In genomic region chr7:43583424-43584199, GRCh38 we compare ENCODE assay signal across 8 cellular contexts. TPM values are rescaled to one million over a fixed set of nuclear protein-coding genes. Genes with fewer than 3 reads are reported as not detected.
DNase-seq lines count a peak whose midpoint lies in the region; ATAC-seq, FAIRE-seq and TF ChIP-seq lines count a peak whose summit lies in the region.

No MANE protein-coding gene starts in this region.

- H3K9me2 ChIP-seq in GM23338 (ENCODE audit: insufficient read depth), result no peaks in the 10 kb centered on the region

- TF ChIP-seq EP300 in K562 (IDR thresholded peaks at IDR 0.05; ENCODE audit: low read length), result peak; percentile 51

- peaks cover 30% of the 10 kb centered on the region for H3K4me1 Mint-ChIP-seq in GM23338

- ATAC-seq in GM23338, result peak; percentile 19
- ATAC-seq in K562, result peak; percentile 62

- H3K4me2 ChIP-seq in GM23338 (peak overlapping the region; percentile 88), K562 (ENCODE audit: insufficient read depth, low read length) (peak overlapping the region; percentile 95)

- H3F3A ChIP-seq in GM23338 (replicated peaks; ENCODE audit: low read depth), result no peaks in the 10 kb centered on the region

- no peaks in the 10 kb centered on the region for H3K9me1 ChIP-seq in K562 (ENCODE audit: control insufficient read depth, insufficient read depth, low read length)

- H3K9me3 Mint-ChIP-seq in GM23338, result 0 out of 3 replicates have a peak, but pooled peaks cover 3% of the 10 kb centered on the region

- peak overlapping the region; percentile 82 to 97 for H3K9ac ChIP-seq in K562 (ENCODE audit: insufficient read depth in 1 of 2, low read depth in 2 of 2, low read length in 2 of 2)
- peak overlapping the region; percentile 72; the same call in 1 of the 2 replicates for H3K9ac ChIP-seq in iPS-20b (ENCODE audit: low read depth, low read length)

- under 1% methylated on average over 64 of the region's 66 CpGs for WGBS in K562 (ENCODE audit: insufficient coverage, low coverage, missing lambda C conversion rate)
- 0 to 1% (median 1%) methylated on average over 62 to 66 of the region's 66 CpGs for WGBS in small intestine, 3 donors

- no peak; a peak in 1 of 4 replicates for TF ChIP-seq CTCF in GM23338 (conservative IDR thresholded peaks at IDR 0.05; ENCODE audit: low read depth in 2 of 2)
- TF ChIP-seq CTCF in K562 (IDR thresholded peaks at IDR 0.05 in 2 of 3, conservative IDR thresholded peaks at IDR 0.05 in 1 of 3; ENCODE audit: insufficient read depth in 2 of 3, low read depth in 1 of 3, low read length in 3 of 3), result peak in 2 of 3 experiments; percentile 33 to 36; a peak in 3 of 6 replicates

- H3K4me3 Mint-ChIP-seq in GM23338, result peak overlapping the region; percentile 91

- peaks cover 3% of the 10 kb centered on the region; the same call in 1 of the 2 replicates for H4K20me1 ChIP-seq in GM23338 (replicated peaks; ENCODE audit: insufficient read depth)
- H4K20me1 ChIP-seq in K562 (replicated peaks; ENCODE audit: control insufficient read depth, insufficient read depth, low read length), result 0 out of 2 replicates have a peak, but pooled peaks cover 4% of the 10 kb centered on the region

- no peak for TF ChIP-seq POLR2A in K562 (conservative IDR thresholded peaks at IDR 0.05)

- FAIRE-seq in K562 (lab: Jason Lieb, UNC), result peak; percentile 78
- FAIRE-seq in small intestine (lab: Jason Lieb, UNC), result no peak

- H3K4me3 ChIP-seq in GM23338 (peak overlapping the region; percentile 72), K562 (peak overlapping the region; percentile 89), iPS-20b (ENCODE audit: low read length) (peak overlapping the region; percentile 87), small intestine (ENCODE audit: low read depth in 1 of 2, low read length in 2 of 2) (peak overlapping the region; percentile 93 to 97)

- no peaks in the 10 kb centered on the region; the same call in 1 of the 2 replicates for H3K9me3 ChIP-seq in K562 (replicated peaks; ENCODE audit: control insufficient read depth, insufficient read depth, low read depth, low read length)
- no peaks in the 10 kb centered on the region for H3K9me3 ChIP-seq in iPS-20b (ENCODE audit: insufficient read depth, low read depth, low read length)
- H3K9me3 ChIP-seq in small intestine (ENCODE audit: control insufficient read depth, low read depth), result no peaks in the 10 kb centered on the region

- H3K36me3 Mint-ChIP-seq in GM23338 (ENCODE audit: low read depth), result no peaks in the 10 kb centered on the region; the same call in 2 of the 3 replicates

- DNase-seq in G401 (ENCODE audit: low spot score) (peak; percentile 64), GM23338 (ENCODE audit: low spot score) (peak; percentile 50), LHCN-M2 (ENCODE audit: low read depth) (peak; percentile 57), T-helper 9 cell (peak; percentile 61), K562 (ENCODE audit: extremely low read depth in 1 of 4, low spot score in 3 of 4) (peak in 2 of 4 experiments; percentile 50 to 75), small intestine (peak; percentile 68), OCI-M2 (lab: John Stamatoyannopoulos, UW; ENCODE audit: unreplicated experiment) (no peak)

- in situ Hi-C loops in G401 (cut with HindIII; ENCODE audit: low sequenced_read_pairs) (no loop called here), K562 (cut with MboI) (loop anchor here (10.0 kb wide), 1 partner anchor 251 kb away; no protein-coding TSS in a partner anchor)

- H3K4me1 ChIP-seq in GM23338 (ENCODE audit: insufficient read depth) (peaks cover 10% of the 10 kb centered on the region), K562 (replicated peaks in 1 of 2; ENCODE audit: control insufficient read depth in 2 of 2, insufficient read depth in 2 of 2, low read length in 2 of 2) (peaks cover 7 to 10% of the 10 kb centered on the region in 2 experiments; a peak in 4 of 5 replicates), iPS-20b (ENCODE audit: insufficient read depth, low read length) (peaks cover 4% of the 10 kb centered on the region; the same call in 1 of the 2 replicates), small intestine (ENCODE audit: control insufficient read depth in 2 of 2, insufficient read depth in 1 of 2, low read depth in 1 of 2, low read length in 1 of 2) (peaks cover 4% of the 10 kb centered on the region in 2 donors)

- H3K27ac ChIP-seq in GM23338 (ENCODE audit: low read depth) (no peak overlapping the region), K562 (ENCODE audit: extremely low read depth, low read depth, low read length) (peak overlapping the region; percentile 82), iPS-20b (ENCODE audit: low read length) (no peak overlapping the region), small intestine (ENCODE audit: low read depth in 1 of 2, low read length in 1 of 2) (peak overlapping the region; percentile 98 to 99)

- peaks cover 43% of the 10 kb centered on the region for H3K79me2 ChIP-seq in GM23338 (replicated peaks; ENCODE audit: insufficient read depth)
- H3K79me2 ChIP-seq in K562 (ENCODE audit: control insufficient read depth, insufficient read depth, low read length), result peaks cover 52% of the 10 kb centered on the region

- no peak overlapping the region for H2AFZ ChIP-seq in GM23338
- peak overlapping the region; percentile 91 for H2AFZ ChIP-seq in K562 (ENCODE audit: low read depth, low read length)

- H3K36me3 ChIP-seq in GM23338 (ENCODE audit: insufficient read depth), result no peaks in the 10 kb centered on the region
- no peaks in the 10 kb centered on the region for H3K36me3 ChIP-seq in K562 (ENCODE audit: control insufficient read depth, insufficient read depth, low read length)
- no peaks in the 10 kb centered on the region for H3K36me3 ChIP-seq in iPS-20b (ENCODE audit: insufficient read depth, low read depth, low read length)
- H3K36me3 ChIP-seq in small intestine (ENCODE audit: control insufficient read depth in 2 of 2, insufficient read depth in 2 of 2, low read length in 2 of 2), result no peaks in the 10 kb centered on the region

- POLR2A ChIA-PET in K562 (lab: Yijun Ruan, JAX), result interaction anchor here (1.0 to 2.4 kb wide), 7 partner anchors 11 to 275 kb away, joined by 3 to 16 read pairs (median 5); no protein-coding TSS in a partner anchor

- no TSS peak for BruUV-seq in K562 (replicated peaks; lab: Mats Ljungman, UMichigan)

- no peak overlapping the region for H3K27ac Mint-ChIP-seq in GM23338

- H3K27me3 Mint-ChIP-seq in GM23338 (ENCODE audit: insufficient read depth, low read depth, poor library complexity), result peaks cover 13% of the 10 kb centered on the region

- TF ChIP-seq RAD21 in K562 (CRISPR knock-in tag; conservative IDR thresholded peaks at IDR 0.05 in 1 of 2, IDR thresholded peaks at IDR 0.05 in 1 of 2), result no peak

- intact Hi-C loops in K562 (cut with micrococcal nuclease), result loop anchor here (1.0 to 10.0 kb wide), 3 partner anchors 144 to 371 kb away; partner anchors contain the start of gene COA1

- CTCF ChIA-PET in K562 (lab: Yijun Ruan, JAX; ENCODE audit: low intra/inter-chr PET ratio), result interaction anchor here (1.7 to 5.4 kb wide), 3 partner anchors 117 to 255 kb away, joined by 15 to 53 read pairs (median 22); no protein-coding TSS in a partner anchor

- H3K27me3 ChIP-seq in GM23338 (ENCODE audit: insufficient read depth) (peaks cover 10% of the 10 kb centered on the region), K562 (ENCODE audit: control insufficient read depth in 2 of 2, insufficient read depth in 2 of 2, low read length in 2 of 2) (no peaks in the 10 kb centered on the region; a peak in 1 of 5 replicates), iPS-20b (ENCODE audit: insufficient read depth, low read length) (peaks cover 22% of the 10 kb centered on the region), small intestine (ENCODE audit: control insufficient read depth in 2 of 2, insufficient read depth in 2 of 2, low read length in 2 of 2) (no peaks in the 10 kb centered on the region)

TF ChIP-seq in GM23338, 12 proteins besides CTCF, POLR2A, EP300 and RAD21 (continues in another document):
- TF ChIP-seq ZNF114 (CRISPR knock-in tag; IDR thresholded peaks at IDR 0.05), result no peak

TF ChIP-seq in K562, 482 proteins besides CTCF, POLR2A, EP300 and RAD21 (continues in another document):
- TF ChIP-seq FIP1L1 (IDR thresholded peaks at IDR 0.05; ENCODE audit: low read depth, low read length, poor library complexity, severe bottlenecking) (no peak), TEAD1 (CRISPR knock-in tag; IDR thresholded peaks at IDR 0.05) (peak in 1 of 2 experiments; percentile 69; a peak in 1 of 4 replicates), SMARCE1 (IDR thresholded peaks at IDR 0.05) (peak; percentile 46; the same call in 1 of the 2 replicates), MXI1 (IDR thresholded peaks at IDR 0.05; ENCODE audit: low read depth, low read length) (no peak)

RNA-seq across cellular contexts. Expression of gene STK17A, which starts 0.7 kb away (rescaled TPM):
- total RNA-seq in G401 (2014; rRNA removed; shearing (Covaris generic)), result 146 and 170 TPM in 2 replicates
- total RNA-seq in GM23338 (2014; rRNA removed; shearing (Covaris generic)), result 21.8 and 28.0 TPM in 2 replicates
- 19.0 and 21.2 TPM in 2 replicates for polyA plus RNA-seq in GM23338 (2016; fragmentation: Nextera tagmentation; extraction: Ambion mirVana)
- 42.1 and 49.6 TPM in 2 replicates for total RNA-seq in LHCN-M2 (2014; rRNA removed)
- polyA plus RNA-seq in LHCN-M2 (2012), result 12.9 TPM
- total RNA-seq in K562 (2011; cell fraction: chromatin; rRNA removed; ENCODE audit: low replicate concordance), result 5.0 and 18.0 TPM in 2 replicates
- total RNA-seq in K562 (2011; cell fraction: nucleolus; rRNA removed), result 3.5 and 4.2 TPM in 2 replicates
- 8.7 and 17.8 TPM in 2 replicates for total RNA-seq in K562 (2011; cell fraction: nucleoplasm; rRNA removed)
- 13.1 and 13.8 TPM in 2 replicates for total RNA-seq in K562 (2014; rRNA removed)
- total RNA-seq in K562 (2014; rRNA removed; fragmentation: Illumina TruSeq; extraction: Trizol), result 16.3 and 19.5 TPM in 2 replicates
- total RNA-seq in K562 (2015; rRNA removed; fragmentation: Illumina TruSeq; extraction: Trizol), result 13.4 and 14.2 TPM in 2 replicates
- total RNA-seq in K562 (2021), result 12.3 and 13.7 TPM in 2 replicates
- 6.7 and 11.5 TPM in 2 replicates for polyA plus RNA-seq in K562 (2011; rRNA removed)
- polyA plus RNA-seq in K562 (2011; cell fraction: cytosol; rRNA removed), result 2.1 and 2.4 TPM in 2 replicates
- 4.0 and 4.7 TPM in 2 replicates for polyA plus RNA-seq in K562 (2011; cell fraction: nucleus; rRNA removed)
- 11.7 and 13.6 TPM in 2 replicates for polyA plus RNA-seq in K562 (2012)
- 12.3 and 14.6 TPM in 2 replicates for polyA plus RNA-seq in K562 (2014; fragmentation: Illumina TruSeq; extraction: Trizol)
- polyA plus RNA-seq in K562 (2014; fragmentation: Nextera tagmentation; extraction: Ambion mirVana), result 1 to 10 TPM; 3.4 to 3.5 TPM
- polyA plus RNA-seq in K562 (2014; rRNA removed), result 10.1 and 13.2 TPM in 2 replicates
- polyA minus RNA-seq in K562 (2011; rRNA and poly(A)+ RNA removed), result 5.5 and 6.4 TPM in 2 replicates
- 3.1 and 3.6 TPM in 2 replicates for polyA minus RNA-seq in K562 (2011; cell fraction: cytosol; rRNA and poly(A)+ RNA removed)
- polyA minus RNA-seq in K562 (2011; cell fraction: nucleus; rRNA and poly(A)+ RNA removed), result 4.2 and 4.3 TPM in 2 replicates
- 10 to 100 TPM in 2 of 3 donors, 1 to 10 TPM in 1; 6.6 to 11.9 (median 11.2) TPM for polyA plus RNA-seq in small intestine

Comparison
In these comparisons a context has a peak if more than half of its experiments do, and no peak if none do; other contexts are left out.
1. H3K27ac ChIP-seq: peak in K562 (single experiment) and small intestine (2 of 2); none in GM23338 (single experiment) and iPS-20b (single experiment).
2. CTCF ChIP-seq: peak in K562 (2 of 3); none in GM23338 (0 of 2).
3. Peak in every context shown above with its lines, with median percentiles within 50 percentile points of each other: H3K4me3 ChIP-seq.